ENCODE assay signal across 16 cellular contexts in genomic region chr7:44976746-44977196, GRCh38. TPM values are rescaled to one million over a fixed set of nuclear protein-coding genes. Genes with fewer than 3 reads are reported as not detected.
DNase-seq lines count a peak whose midpoint lies in the region; ATAC-seq and TF ChIP-seq lines count a peak whose summit lies in the region.
"Had no signal": no experiment of that assay in that cellular context is flagged by ENCODE, and none has a peak within 500 bp of the region (broad histone marks: within the 10 kb centered on the region; RNA-seq: fewer than 3 reads in every experiment).

No MANE protein-coding gene starts in this region.

- H3K36me3 ChIP-seq in Peyer's patch (peaks cover 0 to 6% (median 0%) of the 10 kb centered on the region in 3 donors), thymus (ENCODE audit: control insufficient read depth, insufficient read depth) (peaks cover 52% of the 10 kb centered on the region), sigmoid colon (peaks cover 0 to 14% (median 0%) of the 10 kb centered on the region in 4 donors)
- H3K36me3 ChIP-seq: prostate gland had no signal

- TF ChIP-seq POLR2A in Peyer's patch (IDR thresholded peaks at IDR 0.05) = no peak
- TF ChIP-seq POLR2A in sigmoid colon (IDR thresholded peaks at IDR 0.05) = no peak

- peaks cover 79% of the 10 kb centered on the region for H3K4me1 Mint-ChIP-seq in activated T-cell treated with anti-CD3 and anti-CD28 coated beads, Interleukin-2, amount 50 U/mL, for 24 hours (ENCODE audit: low read depth)
- peaks cover 86% of the 10 kb centered on the region for H3K4me1 Mint-ChIP-seq in dendritic cell treated with granulocyte-macrophage colony-stimulating factor and Interleukin-4, amounts not matched to agents 40 ng/mL and 50 ng/mL, for 4 days (ENCODE audit: low read depth)
- H3K4me1 Mint-ChIP-seq: GM23338, mesothelial cell of epicardium had no signal

- H3K27ac ChIP-seq in Peyer's patch (peak overlapping the region in 3 of 4 donors; percentile 8 to 85 (median 54)), thymus (ENCODE audit: low read depth) (peak overlapping the region; percentile 37), sigmoid colon (no peak overlapping the region)
- H3K27ac ChIP-seq: prostate gland had no signal

- H3K4me1 ChIP-seq in Peyer's patch (peaks cover 0 to 24% (median 11%) of the 10 kb centered on the region in 4 donors), thymus (ENCODE audit: control insufficient read depth, insufficient read depth, low read length) (peaks cover 35% of the 10 kb centered on the region), sigmoid colon (peaks cover 0 to 21% (median 14%) of the 10 kb centered on the region in 4 donors)
- H3K4me1 ChIP-seq: prostate gland had no signal

- ATAC-seq in GM18870 (IDR thresholded peaks at IDR 0.05; ENCODE audit: unreplicated experiment) = no peak
- ATAC-seq: GM23338 had no signal

- no peak for DNase-seq in activated T-cell treated with anti-CD3 and anti-CD28 coated beads, Interleukin-2, amount 50 U/mL, for 24 hours
- DNase-seq in activated T-cell treated with anti-CD3 and anti-CD28 coated beads, Interleukin-2, amount 50 U/mL, for 48 hours = no peak
- DNase-seq in Peyer's patch (no peak), sigmoid colon (no peak), DMS79 (lab: John Stamatoyannopoulos, UW) (no peak)
- DNase-seq: foreskin melanocyte, NCI-H1694 treated with DMSO at 0.1 percent for 48 hours, NCI-H524 had no signal

- no peak for TF ChIP-seq EP300 in sigmoid colon (IDR thresholded peaks at IDR 0.05)

- H3K27me3 ChIP-seq in Peyer's patch (no peaks in the 10 kb centered on the region), thymus (ENCODE audit: control insufficient read depth, insufficient read depth) (no peaks in the 10 kb centered on the region), sigmoid colon (no peaks in the 10 kb centered on the region)

- H3K4me3 ChIP-seq in Peyer's patch (peak overlapping the region in 3 of 4 donors; percentile 35 to 44 (median 38)), thymus (ENCODE audit: low read length) (peak overlapping the region; percentile 62), sigmoid colon (no peak overlapping the region)
- H3K4me3 ChIP-seq: GM23338, prostate gland had no signal

- H3K9me3 Mint-ChIP-seq in activated T-cell treated with anti-CD3 and anti-CD28 coated beads, Interleukin-2, amount 50 U/mL, for 24 hours = no peaks in the 10 kb centered on the region
- no peaks in the 10 kb centered on the region for H3K9me3 Mint-ChIP-seq in dendritic cell treated with granulocyte-macrophage colony-stimulating factor and Interleukin-4, amounts not matched to agents 40 ng/mL and 50 ng/mL, for 4 days
- H3K9me3 Mint-ChIP-seq: GM23338, mesothelial cell of epicardium had no signal

- H3K9me3 ChIP-seq in Peyer's patch (no peaks in the 10 kb centered on the region), thymus (ENCODE audit: control insufficient read depth) (no peaks in the 10 kb centered on the region), sigmoid colon (no peaks in the 10 kb centered on the region)
- H3K9me3 ChIP-seq: prostate gland had no signal

- intact Hi-C loops in dendritic cell treated with granulocyte-macrophage colony-stimulating factor and Interleukin-4, amounts not matched to agents 40 ng/mL and 50 ng/mL, for 4 days (cut with micrococcal nuclease) = loop anchor here (10.0 kb wide), 1 partner anchor 48 kb away; no protein-coding TSS in a partner anchor
- intact Hi-C loops in sigmoid colon (cut with DNase I) = no loop called here

- peak overlapping the region; percentile 100 for H3K27ac Mint-ChIP-seq in activated T-cell treated with anti-CD3 and anti-CD28 coated beads, Interleukin-2, amount 50 U/mL, for 24 hours
- H3K27ac Mint-ChIP-seq in dendritic cell treated with granulocyte-macrophage colony-stimulating factor and Interleukin-4, amounts not matched to agents 40 ng/mL and 50 ng/mL, for 4 days = peak overlapping the region; percentile 90
- H3K27ac Mint-ChIP-seq: mesothelial cell of epicardium had no signal

- TF ChIP-seq CTCF in Peyer's patch (IDR thresholded peaks at IDR 0.05) = no peak
- TF ChIP-seq CTCF in sigmoid colon (IDR thresholded peaks at IDR 0.05) = no peak

- H3K27me3 Mint-ChIP-seq in activated T-cell treated with anti-CD3 and anti-CD28 coated beads, Interleukin-2, amount 50 U/mL, for 24 hours = no peaks in the 10 kb centered on the region
- no peaks in the 10 kb centered on the region for H3K27me3 Mint-ChIP-seq in dendritic cell treated with granulocyte-macrophage colony-stimulating factor and Interleukin-4, amounts not matched to agents 40 ng/mL and 50 ng/mL, for 4 days

- peak overlapping the region; percentile 93 for H3K4me3 Mint-ChIP-seq in activated T-cell treated with anti-CD3 and anti-CD28 coated beads, Interleukin-2, amount 50 U/mL, for 24 hours
- H3K4me3 Mint-ChIP-seq in dendritic cell treated with granulocyte-macrophage colony-stimulating factor and Interleukin-4, amounts not matched to agents 40 ng/mL and 50 ng/mL, for 4 days = peak overlapping the region; percentile 85
- H3K4me3 Mint-ChIP-seq: GM23338, mesothelial cell of epicardium had no signal

- H3K36me3 Mint-ChIP-seq in activated T-cell treated with anti-CD3 and anti-CD28 coated beads, Interleukin-2, amount 50 U/mL, for 24 hours (ENCODE audit: low read depth) = peaks cover 97% of the 10 kb centered on the region
- peaks cover 74% of the 10 kb centered on the region for H3K36me3 Mint-ChIP-seq in dendritic cell treated with granulocyte-macrophage colony-stimulating factor and Interleukin-4, amounts not matched to agents 40 ng/mL and 50 ng/mL, for 4 days (ENCODE audit: low read depth)

- 97% methylated on average over 17 of the region's 17 CpGs for WGBS in thymus
- 93 to 95% methylated on average over 17 of the region's 17 CpGs for WGBS in sigmoid colon, 2 donors

RNA-seq across cellular contexts. Expression of gene MYO1G, which starts 2.0 kb away (rescaled TPM):
- total RNA-seq in Peyer's patch (10 to 100 TPM in 1 of 4 donors, 1 to 10 TPM in 3; 2.7 to 14.9 (median 5.0) TPM), sigmoid colon (1 to 10 TPM; 1.1 to 3.4 (median 1.1) TPM)
- polyA plus RNA-seq in thymus (56.2 TPM), sigmoid colon (10 to 100 TPM in 1 of 3 donors, 1 to 10 TPM in 2; 2.4 to 19.5 (median 2.8) TPM)
- total RNA-seq: RPMI7951 had no signal
- polyA plus RNA-seq: AG04450 had no signal

RNA-seq across cellular contexts. Expression of gene CCM2, which starts 23.2 kb away (rescaled TPM):
- total RNA-seq in Peyer's patch (10 to 100 TPM; 23.3 to 49.5 (median 32.5) TPM), sigmoid colon (10 to 100 TPM; 28.1 to 40.7 (median 36.3) TPM)
- polyA plus RNA-seq in thymus (114 TPM), sigmoid colon (10 to 100 TPM; 29.1 to 54.2 (median 29.4) TPM)

Comparison
In these comparisons a context has a peak if more than half of its experiments do, and no peak if none do; other contexts are left out.
1. H3K27ac ChIP-seq: peak in Peyer's patch (3 of 4) and thymus (single experiment); none in sigmoid colon (0 of 4).
2. H3K4me3 ChIP-seq: peak in Peyer's patch (3 of 4) and thymus (single experiment); none in sigmoid colon (0 of 4).